24 cellular contexts compared by ENCODE assay signal in the genomic region with DNA sequence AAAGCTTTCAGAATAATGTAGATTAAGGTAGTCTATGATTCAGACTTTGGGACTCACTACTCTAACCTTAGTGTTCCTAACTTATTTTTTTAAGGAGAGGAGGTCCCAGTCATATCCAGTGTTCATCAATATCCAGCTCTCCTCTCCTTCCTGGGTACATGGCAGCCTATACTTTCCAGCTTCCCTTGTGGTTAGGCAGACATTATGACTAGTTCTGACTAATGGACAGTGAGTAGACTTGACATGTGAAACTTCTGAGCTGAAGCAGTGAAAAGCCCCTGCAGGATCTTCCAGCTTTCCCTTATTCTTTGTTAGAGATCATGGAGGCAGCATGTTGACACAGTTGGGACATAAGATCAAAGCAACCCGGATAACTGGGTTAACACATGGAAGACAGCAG.
DNase-seq lines count a peak whose midpoint lies in the region; ATAC-seq and TF ChIP-seq lines count a peak whose summit lies in the region.
"Had no signal": no experiment of that assay in that cellular context is flagged by ENCODE, and none has a peak within 500 bp of the region (broad histone marks: within the 10 kb centered on the region; RNA-seq: fewer than 3 reads in every experiment).

No MANE protein-coding gene starts in this region.

- H3K18ac ChIP-seq in IMR-90 (ENCODE audit: low read depth, low read length): no peak overlapping the region

- no peak overlapping the region for H4K5ac ChIP-seq in IMR-90 (ENCODE audit: low read depth, low read length)

- H2BK120ac ChIP-seq in IMR-90 (ENCODE audit: low read depth, low read length): no peak overlapping the region

- DNase-seq in A172 (ENCODE audit: low spot score) (peak; percentile 4), IMR-90 (peak; percentile 24), astrocyte of the spinal cord (ENCODE audit: low read depth, low spot score) (peak; percentile 54), foreskin fibroblast (peak; percentile 49 to 62), G401 (ENCODE audit: low spot score) (no peak)
- DNase-seq: activated CD4-positive, alpha-beta memory T cell treated with anti-CD3 and anti-CD28 coated beads, Interleukin-2, amount 10 ng/mL, durations not matched to agents 7 days and 5 days; aorta; CD8-positive, alpha-beta memory T cell; central memory CD4-positive, alpha-beta T cell; heart right ventricle; HFFc6; MG63; NCI-H2029 treated with DMSO at 0.1 percent for 48 hours; NCI-H526 treated with DMSO at 0.1 percent for 48 hours; pancreas; spleen; transverse colon had no signal

- H3K27me3 ChIP-seq in IMR-90 (ENCODE audit: control insufficient read depth, insufficient read depth, low read length): no peaks in the 10 kb centered on the region; the same call in none of the 2 replicates
- H3K27me3 ChIP-seq: MG63, pancreas, right atrium auricular region, SJSA1 had no signal

- H3K9ac ChIP-seq in IMR-90 (ENCODE audit: low read depth, low read length): no peak overlapping the region

- no peak for TF ChIP-seq CTCF in IMR-90 (conservative IDR thresholded peaks at IDR 0.05; ENCODE audit: low read depth, low read length)
- no peak for TF ChIP-seq CTCF in astrocyte of the spinal cord (IDR thresholded peaks at IDR 0.05; ENCODE audit: low read depth, low read length)
- no peak for TF ChIP-seq CTCF in foreskin fibroblast (IDR thresholded peaks at IDR 0.05; ENCODE audit: low read depth, low read length)

- no peak for TF ChIP-seq POLR2A in IMR-90 (IDR thresholded peaks at IDR 0.05; ENCODE audit: low read depth, low read length)

- H3K9me3 ChIP-seq in IMR-90 (ENCODE audit: control insufficient read depth, insufficient read depth, low read length): no peaks in the 10 kb centered on the region

- BruUV-seq in IMR-90 (replicated peaks; lab: Mats Ljungman, UMichigan): no TSS peak

- in situ Hi-C loops in IMR-90 (cut with MboI; ENCODE audit: low sequenced_read_pairs): loop anchor here (10.0 kb wide), 1 partner anchor 136 kb away; no protein-coding TSS in a partner anchor
- in situ Hi-C loops in astrocyte of the spinal cord (cut with HindIII; ENCODE audit: low sequenced_read_pairs): loop anchor here (25.0 kb wide), 1 partner anchor 143 kb away; a partner anchor contains a TSS
- in situ Hi-C loops in G401 (cut with HindIII; ENCODE audit: low sequenced_read_pairs): loop anchor here (25.0 kb wide), 1 partner anchor 143 kb away; a partner anchor contains a TSS

- no peaks in the 10 kb centered on the region for H4K20me1 ChIP-seq in IMR-90 (ENCODE audit: insufficient read depth, low read length)

- H3K4ac ChIP-seq in IMR-90 (ENCODE audit: low read depth, low read length): no peak overlapping the region

- no peaks in the 10 kb centered on the region for H3K4me1 ChIP-seq in IMR-90 (ENCODE audit: control insufficient read depth, insufficient read depth, low read length)
- H3K4me1 ChIP-seq: heart right ventricle, pancreas, right atrium auricular region, SJSA1, transverse colon had no signal

- CTCF ChIA-PET in IMR-90 (lab: Yijun Ruan, JAX): no interaction called here

- H2AFZ ChIP-seq in IMR-90 (replicated peaks; ENCODE audit: low read length, poor library complexity): no peak overlapping the region

- WGBS in IMR-90 (ENCODE audit: extremely low coverage in 2 of 2, insufficient read length in 1 of 2), 2 experiments: no CpG with 5 or more reads among the region's 1 CpG

- H3K4me2 ChIP-seq in IMR-90 (ENCODE audit: low read depth, low read length): no peak overlapping the region

- H3K23ac ChIP-seq in IMR-90 (ENCODE audit: low read depth, low read length): no peak overlapping the region

- ATAC-seq in IMR-90 (ENCODE audit: low read depth) (no peak), GM21423 (IDR thresholded peaks at IDR 0.05; ENCODE audit: unreplicated experiment) (no peak), HG03457 (IDR thresholded peaks at IDR 0.05; ENCODE audit: unreplicated experiment) (no peak), HG03439 (IDR thresholded peaks at IDR 0.05; ENCODE audit: unreplicated experiment) (no peak)
- ATAC-seq: heart right ventricle, left colon, Panc1, pancreas had no signal

- no peak overlapping the region for H2BK20ac ChIP-seq in IMR-90 (ENCODE audit: low read depth, low read length)

- no peak for TF ChIP-seq RAD21 in IMR-90 (IDR thresholded peaks at IDR 0.05; ENCODE audit: low read length)

- no peak overlapping the region for H3K14ac ChIP-seq in IMR-90 (replicated peaks; ENCODE audit: low read depth, low read length)

- H2AK9ac ChIP-seq in IMR-90 (replicated peaks; ENCODE audit: low read depth, low read length, poor library complexity): no peak overlapping the region

- no peak overlapping the region for H4K8ac ChIP-seq in IMR-90 (ENCODE audit: low read depth in 2 of 2, low read length in 2 of 2)

- no peak overlapping the region for H3K27ac ChIP-seq in IMR-90 (ENCODE audit: insufficient read depth, low read length)
- H3K27ac ChIP-seq: heart right ventricle, pancreas, right atrium auricular region, SJSA1, spleen, transverse colon had no signal

- POLR2A ChIA-PET in IMR-90 (lab: Charles Lee; ENCODE audit: unreplicated experiment): no interaction called here

- H3K9me1 ChIP-seq in IMR-90 (ENCODE audit: insufficient read depth, low read length): no peaks in the 10 kb centered on the region

- H3K36me3 ChIP-seq in IMR-90 (ENCODE audit: control insufficient read depth, insufficient read depth, low read length): no peaks in the 10 kb centered on the region
- H3K36me3 ChIP-seq: heart right ventricle, MG63, pancreas, right atrium auricular region, SJSA1, spleen, transverse colon had no signal

- dilution Hi-C loops in IMR-90 (cut with HindIII; ENCODE audit: low sequenced_read_pairs, unreplicated experiment): no loop called here

- H4K91ac ChIP-seq in IMR-90 (ENCODE audit: insufficient read depth, low read depth, low read length): no peak overlapping the region

- intact Hi-C loops in IMR-90 (cut with micrococcal nuclease): no loop called here

- H2BK15ac ChIP-seq in IMR-90 (ENCODE audit: low read depth, low read length): no peak overlapping the region

- no peak overlapping the region for H2AK5ac ChIP-seq in IMR-90 (ENCODE audit: low read depth, low read length)

- no peaks in the 10 kb centered on the region for H3K79me1 ChIP-seq in IMR-90 (ENCODE audit: low read depth in 1 of 2, low read length in 2 of 2)

- no peak overlapping the region for H2BK5ac ChIP-seq in IMR-90 (ENCODE audit: low read depth, low read length, poor library complexity, severe bottlenecking)

- no peak overlapping the region for H3K56ac ChIP-seq in IMR-90 (ENCODE audit: extremely low read depth, insufficient read depth, low read length)

- H3K4me3 ChIP-seq in IMR-90 (ENCODE audit: insufficient read depth, low read depth, low read length): no peak overlapping the region
- no peak overlapping the region for H3K4me3 ChIP-seq in astrocyte of the spinal cord (ENCODE audit: low read depth, low read length)
- H3K4me3 ChIP-seq in foreskin fibroblast (ENCODE audit: low read depth in 1 of 2, low read length in 2 of 2): no peak overlapping the region
- H3K4me3 ChIP-seq: heart right ventricle, MG63, pancreas, right atrium auricular region, SJSA1, spleen, transverse colon had no signal

TF ChIP-seq in IMR-90, 13 proteins besides CTCF, POLR2A, EP300 and RAD21:
- no peak for TF ChIP-seq RCOR1 (IDR thresholded peaks at IDR 0.05; ENCODE audit: insufficient replicate concordance, low read length)
- no peak for TF ChIP-seq RFX5 (IDR thresholded peaks at IDR 0.05; ENCODE audit: low read depth, low read length)
- TF ChIP-seq CHD1 (IDR thresholded peaks at IDR 0.05; ENCODE audit: low read depth, low read length): no peak
- TF ChIP-seq, protein P1, sequence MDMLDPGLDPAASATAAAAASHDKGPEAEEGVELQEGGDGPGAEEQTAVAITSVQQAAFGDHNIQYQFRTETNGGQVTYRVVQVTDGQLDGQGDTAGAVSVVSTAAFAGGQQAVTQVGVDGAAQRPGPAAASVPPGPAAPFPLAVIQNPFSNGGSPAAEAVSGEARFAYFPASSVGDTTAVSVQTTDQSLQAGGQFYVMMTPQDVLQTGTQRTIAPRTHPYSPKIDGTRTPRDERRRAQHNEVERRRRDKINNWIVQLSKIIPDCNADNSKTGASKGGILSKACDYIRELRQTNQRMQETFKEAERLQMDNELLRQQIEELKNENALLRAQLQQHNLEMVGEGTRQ (IDR thresholded peaks at IDR 0.05; ENCODE audit: low read depth, low read length): no peak
TF ChIP-seq in IMR-90: peak in this region for 0.
